Comparison of ENCODE assay signal across 8 cellular contexts in the genomic region with DNA sequence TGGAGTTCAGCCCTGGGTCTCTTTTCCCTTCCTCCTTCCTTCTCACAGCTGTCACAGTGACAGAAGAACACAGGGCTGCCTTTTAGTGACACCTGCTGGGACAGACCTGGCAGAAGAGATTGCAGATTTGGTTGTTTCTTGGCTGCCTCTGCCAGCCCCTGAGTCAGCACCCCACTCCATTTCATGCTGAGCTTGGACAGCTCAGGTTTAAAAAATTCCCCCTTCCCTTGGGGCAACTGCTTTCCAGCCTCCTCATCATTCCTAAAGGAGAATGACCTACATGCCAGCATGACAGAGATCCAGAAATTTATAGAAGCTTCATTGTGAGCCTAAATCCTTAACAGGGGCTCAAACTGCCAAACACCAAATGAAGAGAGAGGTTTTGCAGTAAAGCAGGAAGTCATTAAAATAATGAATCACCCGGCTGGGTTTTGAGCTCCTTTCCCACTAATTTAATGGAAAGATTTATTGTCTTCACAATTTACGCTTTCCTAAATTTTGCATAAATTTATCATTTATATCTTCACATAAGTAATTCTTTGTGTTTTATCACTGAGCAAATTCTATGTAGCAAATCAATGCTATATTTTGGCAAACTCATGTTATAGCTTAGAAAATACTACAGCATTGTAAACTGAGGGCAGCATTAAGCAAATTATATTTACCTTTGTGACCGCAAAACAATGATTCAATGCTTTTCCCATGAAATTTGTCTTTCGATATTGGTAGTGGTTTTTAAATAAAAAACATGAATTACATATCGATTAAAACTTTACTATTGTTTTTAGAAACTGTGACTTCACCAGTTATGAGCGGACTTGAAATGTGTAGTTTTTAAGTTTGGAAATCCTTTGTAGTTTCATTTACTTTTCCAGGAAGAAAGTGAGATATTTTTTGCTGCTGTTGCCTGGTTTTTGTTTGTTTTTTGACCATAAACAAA.
DNase-seq lines count a peak whose midpoint lies in the region; ATAC-seq lines count a peak whose summit lies in the region.

No MANE protein-coding gene starts in this region.

- H3K4me1 Mint-ChIP-seq in activated CD4-positive, alpha-beta T cell treated with anti-CD3 and anti-CD28 coated beads, Interleukin-2, amount 10 ng/mL, durations not matched to agents 7 days and 5 days, result no peaks in the 10 kb centered on the region
- H3K4me1 Mint-ChIP-seq in activated naive CD8-positive, alpha-beta T cell treated with anti-CD3 and anti-CD28 coated beads for 36 hours, result no peaks in the 10 kb centered on the region

- no peaks in the 10 kb centered on the region for H3K27me3 Mint-ChIP-seq in activated CD4-positive, alpha-beta T cell treated with anti-CD3 and anti-CD28 coated beads, Interleukin-2, amount 10 ng/mL, durations not matched to agents 7 days and 5 days
- H3K27me3 Mint-ChIP-seq in activated naive CD8-positive, alpha-beta T cell treated with anti-CD3 and anti-CD28 coated beads for 36 hours, result no peaks in the 10 kb centered on the region

- peaks cover 3% of the 10 kb centered on the region for H3K9me3 Mint-ChIP-seq in activated CD4-positive, alpha-beta T cell treated with anti-CD3 and anti-CD28 coated beads, Interleukin-2, amount 10 ng/mL, durations not matched to agents 7 days and 5 days
- H3K9me3 Mint-ChIP-seq in activated naive CD8-positive, alpha-beta T cell treated with anti-CD3 and anti-CD28 coated beads for 36 hours, result no peaks in the 10 kb centered on the region

- DNase-seq in H4 (ENCODE audit: low spot score) (peak; percentile 87), NCI-H226 (peak; percentile 60), dedifferentiated amniotic fluid mesenchymal stem cell (ENCODE audit: extremely low spot score) (peak; percentile 78), myocyte (ENCODE audit: low read depth) (peak; percentile 92)
- no peak for DNase-seq in activated CD4-positive, alpha-beta T cell treated with anti-CD3 and anti-CD28 coated beads, Interleukin-2, amount 10 ng/mL, durations not matched to agents 7 days and 5 days
- DNase-seq in activated naive CD8-positive, alpha-beta T cell treated with anti-CD3 and anti-CD28 coated beads for 36 hours, result no peak
- DNase-seq in activated CD4-positive, alpha-beta T cell treated with anti-CD3 and anti-CD28 coated beads for 4 hours, result no peak

- H3K4me3 Mint-ChIP-seq in activated CD4-positive, alpha-beta T cell treated with anti-CD3 and anti-CD28 coated beads, Interleukin-2, amount 10 ng/mL, durations not matched to agents 7 days and 5 days, result no peak overlapping the region
- no peak overlapping the region for H3K4me3 Mint-ChIP-seq in activated naive CD8-positive, alpha-beta T cell treated with anti-CD3 and anti-CD28 coated beads for 36 hours

- no peak for ATAC-seq in HG02571 (IDR thresholded peaks at IDR 0.05; ENCODE audit: unreplicated experiment)

- POLR2A ChIA-PET in activated CD4-positive, alpha-beta T cell treated with anti-CD3 and anti-CD28 coated beads, Interleukin-2, amount 10 ng/mL, durations not matched to agents 7 days and 5 days (lab: Charles Lee), result no interaction called here

- CTCF ChIA-PET in activated CD4-positive, alpha-beta T cell treated with anti-CD3 and anti-CD28 coated beads, Interleukin-2, amount 10 ng/mL, durations not matched to agents 7 days and 5 days (lab: Charles Lee), result no interaction called here

- H3K36me3 Mint-ChIP-seq in activated CD4-positive, alpha-beta T cell treated with anti-CD3 and anti-CD28 coated beads, Interleukin-2, amount 10 ng/mL, durations not matched to agents 7 days and 5 days (ENCODE audit: low read depth), result no peaks in the 10 kb centered on the region
- no peaks in the 10 kb centered on the region for H3K36me3 Mint-ChIP-seq in activated naive CD8-positive, alpha-beta T cell treated with anti-CD3 and anti-CD28 coated beads for 36 hours

- H3K27ac Mint-ChIP-seq in activated CD4-positive, alpha-beta T cell treated with anti-CD3 and anti-CD28 coated beads, Interleukin-2, amount 10 ng/mL, durations not matched to agents 7 days and 5 days, result no peak overlapping the region
- H3K27ac Mint-ChIP-seq in activated naive CD8-positive, alpha-beta T cell treated with anti-CD3 and anti-CD28 coated beads for 36 hours, result no peak overlapping the region

Comparison
In these comparisons a context has a peak if more than half of its experiments do, and no peak if none do; other contexts are left out.
1. DNase-seq: peak in H4 (single experiment), NCI-H226 (single experiment), dedifferentiated amniotic fluid mesenchymal stem cell (single experiment) and myocyte (single experiment); none in activated CD4-positive, alpha-beta T cell treated with anti-CD3 and anti-CD28 coated beads, Interleukin-2, amount 10 ng/mL, durations not matched to agents 7 days and 5 days (single experiment), activated naive CD8-positive, alpha-beta T cell treated with anti-CD3 and anti-CD28 coated beads for 36 hours (single experiment) and activated CD4-positive, alpha-beta T cell treated with anti-CD3 and anti-CD28 coated beads for 4 hours (0 of 2).